Comparison of ENCODE assay signal across 1 cellular context in the genomic region with DNA sequence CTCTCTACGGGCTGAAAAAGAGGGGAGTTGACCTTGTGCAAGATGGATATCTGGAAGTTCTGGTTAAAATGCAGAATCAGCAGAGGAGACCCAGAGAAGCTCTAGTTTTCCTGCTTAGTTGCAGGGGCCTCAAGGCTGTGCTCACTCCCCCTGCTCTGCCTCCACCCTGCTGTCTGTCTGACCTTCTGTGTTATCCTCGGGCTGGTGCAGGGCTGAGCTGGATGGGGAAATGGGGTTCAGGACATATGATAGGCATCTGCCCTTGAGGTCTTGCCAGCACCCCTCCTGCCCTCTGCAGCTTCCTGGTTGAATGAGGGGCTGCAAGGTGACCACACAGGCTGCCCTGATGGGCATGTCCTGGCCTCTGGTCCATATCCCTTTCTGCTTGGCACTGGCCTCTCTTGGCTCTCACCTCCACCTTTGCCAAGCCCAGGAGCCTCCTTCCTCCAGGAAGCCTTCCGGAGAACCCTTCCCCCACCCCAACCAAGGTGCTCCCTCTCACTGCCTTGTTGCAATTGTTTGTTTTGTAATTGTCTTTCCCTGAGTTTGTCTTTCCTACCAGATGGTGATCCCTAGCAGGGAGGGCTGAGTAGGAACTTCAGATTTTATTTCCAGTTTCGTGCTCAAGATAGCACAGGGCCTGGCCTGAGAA.
A peak's percentile ranks its signal among the peaks of the same experiment; 100 is the strongest.
TF ChIP-seq lines count a peak whose summit lies in the region.

No MANE protein-coding gene starts in this region.

TF ChIP-seq in GM12878, 131 proteins besides CTCF, POLR2A, EP300 and RAD21 (continues in another document):
- peak; percentile 15; the same call in 1 of the 2 replicates for TF ChIP-seq IKZF1 (conservative IDR thresholded peaks at IDR 0.05)
- TF ChIP-seq, protein P1, sequence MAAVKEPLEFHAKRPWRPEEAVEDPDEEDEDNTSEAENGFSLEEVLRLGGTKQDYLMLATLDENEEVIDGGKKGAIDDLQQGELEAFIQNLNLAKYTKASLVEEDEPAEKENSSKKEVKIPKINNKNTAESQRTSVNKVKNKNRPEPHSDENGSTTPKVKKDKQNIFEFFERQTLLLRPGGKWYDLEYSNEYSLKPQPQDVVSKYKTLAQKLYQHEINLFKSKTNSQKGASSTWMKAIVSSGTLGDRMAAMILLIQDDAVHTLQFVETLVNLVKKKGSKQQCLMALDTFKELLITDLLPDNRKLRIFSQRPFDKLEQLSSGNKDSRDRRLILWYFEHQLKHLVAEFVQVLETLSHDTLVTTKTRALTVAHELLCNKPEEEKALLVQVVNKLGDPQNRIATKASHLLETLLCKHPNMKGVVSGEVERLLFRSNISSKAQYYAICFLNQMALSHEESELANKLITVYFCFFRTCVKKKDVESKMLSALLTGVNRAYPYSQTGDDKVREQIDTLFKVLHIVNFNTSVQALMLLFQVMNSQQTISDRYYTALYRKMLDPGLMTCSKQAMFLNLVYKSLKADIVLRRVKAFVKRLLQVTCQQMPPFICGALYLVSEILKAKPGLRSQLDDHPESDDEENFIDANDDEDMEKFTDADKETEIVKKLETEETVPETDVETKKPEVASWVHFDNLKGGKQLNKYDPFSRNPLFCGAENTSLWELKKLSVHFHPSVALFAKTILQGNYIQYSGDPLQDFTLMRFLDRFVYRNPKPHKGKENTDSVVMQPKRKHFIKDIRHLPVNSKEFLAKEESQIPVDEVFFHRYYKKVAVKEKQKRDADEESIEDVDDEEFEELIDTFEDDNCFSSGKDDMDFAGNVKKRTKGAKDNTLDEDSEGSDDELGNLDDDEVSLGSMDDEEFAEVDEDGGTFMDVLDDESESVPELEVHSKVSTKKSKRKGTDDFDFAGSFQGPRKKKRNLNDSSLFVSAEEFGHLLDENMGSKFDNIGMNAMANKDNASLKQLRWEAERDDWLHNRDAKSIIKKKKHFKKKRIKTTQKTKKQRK (IDR thresholded peaks at IDR 0.05; ENCODE audit: low read depth, low read length): no peak
- no peak for TF ChIP-seq ZNF622 (IDR thresholded peaks at IDR 0.05)
- no peak for TF ChIP-seq SMAD1 (IDR thresholded peaks at IDR 0.05; ENCODE audit: low read depth, partially characterized antibody)
- TF ChIP-seq, protein P2, sequence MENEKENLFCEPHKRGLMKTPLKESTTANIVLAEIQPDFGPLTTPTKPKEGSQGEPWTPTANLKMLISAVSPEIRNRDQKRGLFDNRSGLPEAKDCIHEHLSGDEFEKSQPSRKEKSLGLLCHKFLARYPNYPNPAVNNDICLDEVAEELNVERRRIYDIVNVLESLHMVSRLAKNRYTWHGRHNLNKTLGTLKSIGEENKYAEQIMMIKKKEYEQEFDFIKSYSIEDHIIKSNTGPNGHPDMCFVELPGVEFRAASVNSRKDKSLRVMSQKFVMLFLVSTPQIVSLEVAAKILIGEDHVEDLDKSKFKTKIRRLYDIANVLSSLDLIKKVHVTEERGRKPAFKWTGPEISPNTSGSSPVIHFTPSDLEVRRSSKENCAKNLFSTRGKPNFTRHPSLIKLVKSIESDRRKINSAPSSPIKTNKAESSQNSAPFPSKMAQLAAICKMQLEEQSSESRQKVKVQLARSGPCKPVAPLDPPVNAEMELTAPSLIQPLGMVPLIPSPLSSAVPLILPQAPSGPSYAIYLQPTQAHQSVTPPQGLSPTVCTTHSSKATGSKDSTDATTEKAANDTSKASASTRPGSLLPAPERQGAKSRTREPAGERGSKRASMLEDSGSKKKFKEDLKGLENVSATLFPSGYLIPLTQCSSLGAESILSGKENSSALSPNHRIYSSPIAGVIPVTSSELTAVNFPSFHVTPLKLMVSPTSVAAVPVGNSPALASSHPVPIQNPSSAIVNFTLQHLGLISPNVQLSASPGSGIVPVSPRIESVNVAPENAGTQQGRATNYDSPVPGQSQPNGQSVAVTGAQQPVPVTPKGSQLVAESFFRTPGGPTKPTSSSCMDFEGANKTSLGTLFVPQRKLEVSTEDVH (IDR thresholded peaks at IDR 0.05; ENCODE audit: low read depth, partially characterized antibody): no peak
- TF ChIP-seq, protein P3, sequence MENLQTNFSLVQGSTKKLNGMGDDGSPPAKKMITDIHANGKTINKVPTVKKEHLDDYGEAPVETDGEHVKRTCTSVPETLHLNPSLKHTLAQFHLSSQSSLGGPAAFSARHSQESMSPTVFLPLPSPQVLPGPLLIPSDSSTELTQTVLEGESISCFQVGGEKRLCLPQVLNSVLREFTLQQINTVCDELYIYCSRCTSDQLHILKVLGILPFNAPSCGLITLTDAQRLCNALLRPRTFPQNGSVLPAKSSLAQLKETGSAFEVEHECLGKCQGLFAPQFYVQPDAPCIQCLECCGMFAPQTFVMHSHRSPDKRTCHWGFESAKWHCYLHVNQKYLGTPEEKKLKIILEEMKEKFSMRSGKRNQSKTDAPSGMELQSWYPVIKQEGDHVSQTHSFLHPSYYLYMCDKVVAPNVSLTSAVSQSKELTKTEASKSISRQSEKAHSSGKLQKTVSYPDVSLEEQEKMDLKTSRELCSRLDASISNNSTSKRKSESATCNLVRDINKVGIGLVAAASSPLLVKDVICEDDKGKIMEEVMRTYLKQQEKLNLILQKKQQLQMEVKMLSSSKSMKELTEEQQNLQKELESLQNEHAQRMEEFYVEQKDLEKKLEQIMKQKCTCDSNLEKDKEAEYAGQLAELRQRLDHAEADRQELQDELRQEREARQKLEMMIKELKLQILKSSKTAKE (IDR thresholded peaks at IDR 0.05; ENCODE audit: low read depth, poor library complexity, severe bottlenecking): no peak
- TF ChIP-seq PAX5 (IDR thresholded peaks at IDR 0.05; ENCODE audit: borderline replicate concordance, low read depth, low read length): no peak
- TF ChIP-seq IRF4 (IDR thresholded peaks at IDR 0.05; ENCODE audit: low read depth, low read length): no peak
- 0 out of 2 replicates have a peak, but pooled peaks have one; percentile 17 for TF ChIP-seq POLR2AphosphoS5 (IDR thresholded peaks at IDR 0.05; ENCODE audit: low read length)
- no peak for TF ChIP-seq YBX1 (IDR thresholded peaks at IDR 0.05)
- TF ChIP-seq SIX5 (IDR thresholded peaks at IDR 0.05; ENCODE audit: low read depth, low read length, severe bottlenecking): no peak
- no peak for TF ChIP-seq EZH2 (IDR thresholded peaks at IDR 0.05; ENCODE audit: borderline replicate concordance, control insufficient read depth, low read depth, low read length)
- no peak for TF ChIP-seq BHLHE40 (IDR thresholded peaks at IDR 0.05; ENCODE audit: borderline replicate concordance in 1 of 2, low read depth in 2 of 2, low read length in 1 of 2)
- TF ChIP-seq, protein P4, sequence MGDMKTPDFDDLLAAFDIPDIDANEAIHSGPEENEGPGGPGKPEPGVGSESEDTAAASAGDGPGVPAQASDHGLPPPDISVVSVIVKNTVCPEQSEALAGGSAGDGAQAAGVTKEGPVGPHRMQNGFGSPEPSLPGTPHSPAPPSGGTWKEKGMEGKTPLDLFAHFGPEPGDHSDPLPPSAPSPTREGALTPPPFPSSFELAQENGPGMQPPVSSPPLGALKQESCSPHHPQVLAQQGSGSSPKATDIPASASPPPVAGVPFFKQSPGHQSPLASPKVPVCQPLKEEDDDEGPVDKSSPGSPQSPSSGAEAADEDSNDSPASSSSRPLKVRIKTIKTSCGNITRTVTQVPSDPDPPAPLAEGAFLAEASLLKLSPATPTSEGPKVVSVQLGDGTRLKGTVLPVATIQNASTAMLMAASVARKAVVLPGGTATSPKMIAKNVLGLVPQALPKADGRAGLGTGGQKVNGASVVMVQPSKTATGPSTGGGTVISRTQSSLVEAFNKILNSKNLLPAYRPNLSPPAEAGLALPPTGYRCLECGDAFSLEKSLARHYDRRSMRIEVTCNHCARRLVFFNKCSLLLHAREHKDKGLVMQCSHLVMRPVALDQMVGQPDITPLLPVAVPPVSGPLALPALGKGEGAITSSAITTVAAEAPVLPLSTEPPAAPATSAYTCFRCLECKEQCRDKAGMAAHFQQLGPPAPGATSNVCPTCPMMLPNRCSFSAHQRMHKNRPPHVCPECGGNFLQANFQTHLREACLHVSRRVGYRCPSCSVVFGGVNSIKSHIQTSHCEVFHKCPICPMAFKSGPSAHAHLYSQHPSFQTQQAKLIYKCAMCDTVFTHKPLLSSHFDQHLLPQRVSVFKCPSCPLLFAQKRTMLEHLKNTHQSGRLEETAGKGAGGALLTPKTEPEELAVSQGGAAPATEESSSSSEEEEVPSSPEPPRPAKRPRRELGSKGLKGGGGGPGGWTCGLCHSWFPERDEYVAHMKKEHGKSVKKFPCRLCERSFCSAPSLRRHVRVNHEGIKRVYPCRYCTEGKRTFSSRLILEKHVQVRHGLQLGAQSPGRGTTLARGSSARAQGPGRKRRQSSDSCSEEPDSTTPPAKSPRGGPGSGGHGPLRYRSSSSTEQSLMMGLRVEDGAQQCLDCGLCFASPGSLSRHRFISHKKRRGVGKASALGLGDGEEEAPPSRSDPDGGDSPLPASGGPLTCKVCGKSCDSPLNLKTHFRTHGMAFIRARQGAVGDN (IDR thresholded peaks at IDR 0.05): 0 out of 2 replicates have a peak, but pooled peaks have one; percentile 10
- TF ChIP-seq MEF2B (IDR thresholded peaks at IDR 0.05; ENCODE audit: partially characterized antibody, poor library complexity, severe bottlenecking): no peak
- TF ChIP-seq GABPA (IDR thresholded peaks at IDR 0.05; ENCODE audit: low read depth): no peak
- 0 out of 2 replicates have a peak, but pooled peaks have one; percentile 70 for TF ChIP-seq HDGF (IDR thresholded peaks at IDR 0.05)
- TF ChIP-seq, protein P5, sequence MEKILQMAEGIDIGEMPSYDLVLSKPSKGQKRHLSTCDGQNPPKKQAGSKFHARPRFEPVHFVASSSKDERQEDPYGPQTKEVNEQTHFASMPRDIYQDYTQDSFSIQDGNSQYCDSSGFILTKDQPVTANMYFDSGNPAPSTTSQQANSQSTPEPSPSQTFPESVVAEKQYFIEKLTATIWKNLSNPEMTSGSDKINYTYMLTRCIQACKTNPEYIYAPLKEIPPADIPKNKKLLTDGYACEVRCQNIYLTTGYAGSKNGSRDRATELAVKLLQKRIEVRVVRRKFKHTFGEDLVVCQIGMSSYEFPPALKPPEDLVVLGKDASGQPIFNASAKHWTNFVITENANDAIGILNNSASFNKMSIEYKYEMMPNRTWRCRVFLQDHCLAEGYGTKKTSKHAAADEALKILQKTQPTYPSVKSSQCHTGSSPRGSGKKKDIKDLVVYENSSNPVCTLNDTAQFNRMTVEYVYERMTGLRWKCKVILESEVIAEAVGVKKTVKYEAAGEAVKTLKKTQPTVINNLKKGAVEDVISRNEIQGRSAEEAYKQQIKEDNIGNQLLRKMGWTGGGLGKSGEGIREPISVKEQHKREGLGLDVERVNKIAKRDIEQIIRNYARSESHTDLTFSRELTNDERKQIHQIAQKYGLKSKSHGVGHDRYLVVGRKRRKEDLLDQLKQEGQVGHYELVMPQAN (conservative IDR thresholded peaks at IDR 0.05): no peak
- TF ChIP-seq NFYA (IDR thresholded peaks at IDR 0.05; ENCODE audit: borderline replicate concordance, low read depth, low read length): no peak
- TF ChIP-seq ZNF24 (IDR thresholded peaks at IDR 0.05): no peak
- TF ChIP-seq POU2F2 (IDR thresholded peaks at IDR 0.05; ENCODE audit: borderline replicate concordance, low read depth, low read length): no peak
- TF ChIP-seq CBFB (IDR thresholded peaks at IDR 0.05; ENCODE audit: low read depth): no peak
- no peak for TF ChIP-seq ZSCAN29 (IDR thresholded peaks at IDR 0.05)
- TF ChIP-seq KDM1A (IDR thresholded peaks at IDR 0.05; ENCODE audit: borderline replicate concordance): no peak
- TF ChIP-seq, protein P6, sequence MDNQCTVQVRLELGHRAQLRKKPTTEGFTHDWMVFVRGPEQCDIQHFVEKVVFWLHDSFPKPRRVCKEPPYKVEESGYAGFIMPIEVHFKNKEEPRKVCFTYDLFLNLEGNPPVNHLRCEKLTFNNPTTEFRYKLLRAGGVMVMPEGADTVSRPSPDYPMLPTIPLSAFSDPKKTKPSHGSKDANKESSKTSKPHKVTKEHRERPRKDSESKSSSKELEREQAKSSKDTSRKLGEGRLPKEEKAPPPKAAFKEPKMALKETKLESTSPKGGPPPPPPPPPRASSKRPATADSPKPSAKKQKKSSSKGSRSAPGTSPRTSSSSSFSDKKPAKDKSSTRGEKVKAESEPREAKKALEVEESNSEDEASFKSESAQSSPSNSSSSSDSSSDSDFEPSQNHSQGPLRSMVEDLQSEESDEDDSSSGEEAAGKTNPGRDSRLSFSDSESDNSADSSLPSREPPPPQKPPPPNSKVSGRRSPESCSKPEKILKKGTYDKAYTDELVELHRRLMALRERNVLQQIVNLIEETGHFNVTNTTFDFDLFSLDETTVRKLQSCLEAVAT (IDR thresholded peaks at IDR 0.05): peak; percentile 2; the same call in 1 of the 2 replicates
- TF ChIP-seq MEF2A (IDR thresholded peaks at IDR 0.05; ENCODE audit: insufficient read depth, low read depth, low read length): no peak
- TF ChIP-seq, protein P7, sequence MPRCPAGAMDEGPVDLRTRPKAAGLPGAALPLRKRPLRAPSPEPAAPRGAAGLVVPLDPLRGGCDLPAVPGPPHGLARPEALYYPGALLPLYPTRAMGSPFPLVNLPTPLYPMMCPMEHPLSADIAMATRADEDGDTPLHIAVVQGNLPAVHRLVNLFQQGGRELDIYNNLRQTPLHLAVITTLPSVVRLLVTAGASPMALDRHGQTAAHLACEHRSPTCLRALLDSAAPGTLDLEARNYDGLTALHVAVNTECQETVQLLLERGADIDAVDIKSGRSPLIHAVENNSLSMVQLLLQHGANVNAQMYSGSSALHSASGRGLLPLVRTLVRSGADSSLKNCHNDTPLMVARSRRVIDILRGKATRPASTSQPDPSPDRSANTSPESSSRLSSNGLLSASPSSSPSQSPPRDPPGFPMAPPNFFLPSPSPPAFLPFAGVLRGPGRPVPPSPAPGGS (IDR thresholded peaks at IDR 0.05; ENCODE audit: borderline replicate concordance, insufficient read depth, low read depth, low read length, poor library complexity, severe bottlenecking): no peak
